9 cellular contexts compared by ENCODE assay signal in genomic region chr3:51340989-51341636, GRCh38. TPM values are rescaled to one million over a fixed set of nuclear protein-coding genes. Genes with fewer than 3 reads are reported as not detected.
A peak's percentile ranks its signal among the peaks of the same experiment; 100 is the strongest.
DNase-seq lines count a peak whose midpoint lies in the region; ATAC-seq and TF ChIP-seq lines count a peak whose summit lies in the region.
"Had no signal": no experiment of that assay in that cellular context is flagged by ENCODE, and none has a peak within 500 bp of the region (broad histone marks: within the 10 kb centered on the region; RNA-seq: fewer than 3 reads in every experiment).

No MANE protein-coding gene starts in this region.

- H3K27ac ChIP-seq in layer of hippocampus (ENCODE audit: low read depth, low read length) = peak overlapping the region; percentile 13
- peak overlapping the region; percentile 70 to 78 for H3K27ac ChIP-seq in tibial artery

- peak; percentile 11 for DNase-seq in NCI-H460 (ENCODE audit: extremely low read depth, low read depth)
- peak; percentile 57 for DNase-seq in choroid plexus epithelial cell (ENCODE audit: low read depth)
- peak in 1 of 2 donors; percentile 23 for DNase-seq in tibial artery
- DNase-seq in C1 segment of cervical spinal cord (lab: John Stamatoyannopoulos, UW) = no peak
- no peak for DNase-seq in amniotic stem cell (lab: John Stamatoyannopoulos, UW)
- DNase-seq: H7, NCI-H82 had no signal

- H3K27me3 ChIP-seq in layer of hippocampus (ENCODE audit: control insufficient read depth, insufficient read depth, low read length) (no peaks in the 10 kb centered on the region), tibial artery (no peaks in the 10 kb centered on the region)

- H3K4me1 ChIP-seq in tibial artery = peaks cover 0 to 58% (median 30%) of the 10 kb centered on the region in 4 donors

- H3K9me3 ChIP-seq in tibial artery = no peaks in the 10 kb centered on the region

- no peak for TF ChIP-seq CTCF in choroid plexus epithelial cell (conservative IDR thresholded peaks at IDR 0.05; ENCODE audit: low read depth, low read length)
- TF ChIP-seq CTCF in tibial artery (IDR thresholded peaks at IDR 0.05) = no peak

- no peaks in the 10 kb centered on the region for H3K36me3 ChIP-seq in tibial artery

- intact Hi-C loops in tibial artery (cut with DNase I; ENCODE audit: low total_unique reads) = no loop called here

- no peak for ATAC-seq in HG03432 (IDR thresholded peaks at IDR 0.05; ENCODE audit: unreplicated experiment)

- no peak overlapping the region for H3K4me3 ChIP-seq in choroid plexus epithelial cell (ENCODE audit: low read depth, low read length)
- no peak overlapping the region for H3K4me3 ChIP-seq in tibial artery

RNA-seq across cellular contexts. Expression of gene MANF, which starts 44.0 kb away (rescaled TPM):
- 91.2 and 97.0 TPM in 2 replicates for total RNA-seq in NCI-H460 (2014; rRNA removed; shearing (Covaris generic))
- 69.0 and 86.1 TPM in 2 replicates for polyA plus RNA-seq in NCI-H460 (2014; cell fraction: nucleus; rRNA removed)

RNA-seq across cellular contexts. Expression of gene RBM15B, which starts 50.0 kb away (rescaled TPM):
- 19.2 and 19.9 TPM in 2 replicates for total RNA-seq in NCI-H460 (2014; rRNA removed; shearing (Covaris generic))
- polyA plus RNA-seq in NCI-H460 (2014; cell fraction: nucleus; rRNA removed) = 12.3 TPM in 2 replicates

Comparison
In these comparisons a context has a peak if more than half of its experiments do, and no peak if none do; other contexts are left out.
1. DNase-seq: peak in NCI-H460 (single experiment) and choroid plexus epithelial cell (single experiment); none in C1 segment of cervical spinal cord (0 of 14) and amniotic stem cell (single experiment).